In the genomic region with DNA sequence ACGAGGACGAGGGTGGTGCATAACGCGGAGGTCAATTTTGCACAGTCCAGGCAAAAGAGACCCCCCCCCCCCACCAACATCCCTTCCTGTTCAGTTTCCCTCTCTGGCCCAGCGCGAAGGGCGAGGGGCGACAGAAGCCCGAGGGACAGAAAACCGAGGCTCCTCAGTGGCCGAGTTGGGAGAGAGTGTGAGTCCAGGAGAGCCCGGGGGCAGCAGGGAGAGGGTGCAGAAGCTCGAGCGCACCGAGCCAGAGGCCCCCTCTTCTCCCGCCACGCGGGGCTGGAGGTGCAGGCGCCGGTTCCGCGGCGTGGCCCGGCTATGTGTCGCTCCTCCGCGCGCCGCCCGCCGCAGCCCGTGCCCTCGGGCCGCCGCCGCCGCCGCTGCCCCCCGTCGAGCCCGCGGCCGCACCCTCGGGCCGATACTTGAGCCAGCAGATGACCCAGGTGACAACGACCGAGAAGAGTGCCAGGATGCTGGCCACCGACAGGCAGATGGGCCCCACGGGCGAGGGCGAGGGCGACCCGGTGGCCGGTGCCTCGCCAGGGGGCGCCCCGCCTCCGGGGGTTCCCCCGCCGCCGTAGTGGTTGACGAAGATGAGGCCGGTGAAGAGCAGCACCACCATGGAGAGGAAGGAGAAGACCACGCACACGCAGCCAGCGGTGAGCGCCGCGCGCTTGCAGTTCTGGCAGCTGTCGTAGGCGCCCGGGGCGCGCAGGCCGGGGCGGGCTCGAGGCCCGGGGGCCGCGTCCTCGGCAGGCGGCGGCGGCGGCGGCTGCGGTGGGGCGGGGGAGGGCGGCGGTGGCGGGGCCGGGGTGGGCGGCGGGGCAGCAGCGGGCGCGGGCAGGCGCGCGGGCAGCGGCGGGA, we compare ENCODE assay signal across 8 cellular contexts. TPM values are rescaled to one million over a fixed set of nuclear protein-coding genes. Genes with fewer than 3 reads are reported as not detected.
DNase-seq lines count a peak whose midpoint lies in the region; FAIRE-seq and TF ChIP-seq lines count a peak whose summit lies in the region.

No MANE protein-coding gene starts in this region.

- no peak for TF ChIP-seq EP300 in ovary (IDR thresholded peaks at IDR 0.05)

- peak; percentile 78 for DNase-seq in activated effector memory CD4-positive, alpha-beta T cell treated with anti-CD3 and anti-CD28 coated beads, Interleukin-2, amount 50 U/mL, for 16 hours
- no peak for DNase-seq in activated effector memory CD4-positive, alpha-beta T cell treated with Interleukin-2 at 50 U/mL for 16 hours
- no peak for DNase-seq in HFF-Myc (ENCODE audit: extremely low read depth, low read depth)
- peak; percentile 44 for DNase-seq in MG63
- DNase-seq in UCSD-AML1 (lab: John Stamatoyannopoulos, UW; ENCODE audit: unreplicated experiment), result peak; percentile 42
- DNase-seq in frontal cortex (ENCODE audit: low spot score in 2 of 2), result peak; percentile 28 to 45
- DNase-seq in ovary, result peak in 1 of 5 donors; percentile 54
- no peak for DNase-seq in foreskin melanocyte

- H3K4me3 ChIP-seq in HFF-Myc (replicated peaks; ENCODE audit: low read depth, low read length), result peak overlapping the region; percentile 32
- peak overlapping the region; percentile 40 for H3K4me3 ChIP-seq in MG63
- peak overlapping the region; percentile 51 for H3K4me3 ChIP-seq in ovary

- H3K4me1 ChIP-seq in ovary (ENCODE audit: insufficient read depth), result peaks cover 3% of the 10 kb centered on the region

- H3K27me3 ChIP-seq in MG63 (peaks cover 8% of the 10 kb centered on the region), ovary (no peaks in the 10 kb centered on the region)

- H3K36me3 ChIP-seq in MG63 (no peaks in the 10 kb centered on the region), ovary (no peaks in the 10 kb centered on the region)

- TF ChIP-seq CTCF in HFF-Myc (IDR thresholded peaks at IDR 0.05; ENCODE audit: low read depth, low read length, missing control alignments) (peak; percentile 31), ovary (IDR thresholded peaks at IDR 0.05) (peak in 2 of 3 donors; percentile 16 to 30)

- no peak for TF ChIP-seq POLR2A in ovary (IDR thresholded peaks at IDR 0.05)

- no peak for FAIRE-seq in frontal cortex (lab: Jason Lieb, UNC)

- no peaks in the 10 kb centered on the region for H3K9me3 ChIP-seq in MG63
- no peaks in the 10 kb centered on the region for H3K9me3 ChIP-seq in ovary

- H3K27ac ChIP-seq in ovary, result no peak overlapping the region

- intact Hi-C loops in ovary (cut with DNase I), result loop anchor here in 3 of 4 donors (5.0 to 10.0 kb wide), 4 partner anchors 243 to 298 kb away; no protein-coding TSS in a partner anchor

- WGBS in ovary, 3 donors, result 0 to 1% (median 1%) methylated on average over 67 to 102 of the region's 103 CpGs

RNA-seq across cellular contexts. Expression of a gene that starts 20.1 kb away (rescaled TPM):
- total RNA-seq in MG63 (2014; rRNA removed; shearing (Covaris generic); ENCODE audit: low replicate concordance), result 9.4 and 15.2 TPM in 2 replicates
- total RNA-seq in frontal cortex (not detected), ovary (not detected)
- polyA plus RNA-seq in ovary, result not detected

Comparison
In these comparisons a context has a peak if more than half of its experiments do, and no peak if none do; other contexts are left out.
1. DNase-seq: peak in activated effector memory CD4-positive, alpha-beta T cell treated with anti-CD3 and anti-CD28 coated beads, Interleukin-2, amount 50 U/mL, for 16 hours (single experiment), MG63 (single experiment), UCSD-AML1 (single experiment) and frontal cortex (2 of 2); none in activated effector memory CD4-positive, alpha-beta T cell treated with Interleukin-2 at 50 U/mL for 16 hours (single experiment), HFF-Myc (single experiment) and foreskin melanocyte (single experiment).
2. Peak in every context shown above with its lines, with median percentiles within 50 percentile points of each other: H3K4me3 ChIP-seq.